ENCODE assay signal across 19 cellular contexts in the genomic region with DNA sequence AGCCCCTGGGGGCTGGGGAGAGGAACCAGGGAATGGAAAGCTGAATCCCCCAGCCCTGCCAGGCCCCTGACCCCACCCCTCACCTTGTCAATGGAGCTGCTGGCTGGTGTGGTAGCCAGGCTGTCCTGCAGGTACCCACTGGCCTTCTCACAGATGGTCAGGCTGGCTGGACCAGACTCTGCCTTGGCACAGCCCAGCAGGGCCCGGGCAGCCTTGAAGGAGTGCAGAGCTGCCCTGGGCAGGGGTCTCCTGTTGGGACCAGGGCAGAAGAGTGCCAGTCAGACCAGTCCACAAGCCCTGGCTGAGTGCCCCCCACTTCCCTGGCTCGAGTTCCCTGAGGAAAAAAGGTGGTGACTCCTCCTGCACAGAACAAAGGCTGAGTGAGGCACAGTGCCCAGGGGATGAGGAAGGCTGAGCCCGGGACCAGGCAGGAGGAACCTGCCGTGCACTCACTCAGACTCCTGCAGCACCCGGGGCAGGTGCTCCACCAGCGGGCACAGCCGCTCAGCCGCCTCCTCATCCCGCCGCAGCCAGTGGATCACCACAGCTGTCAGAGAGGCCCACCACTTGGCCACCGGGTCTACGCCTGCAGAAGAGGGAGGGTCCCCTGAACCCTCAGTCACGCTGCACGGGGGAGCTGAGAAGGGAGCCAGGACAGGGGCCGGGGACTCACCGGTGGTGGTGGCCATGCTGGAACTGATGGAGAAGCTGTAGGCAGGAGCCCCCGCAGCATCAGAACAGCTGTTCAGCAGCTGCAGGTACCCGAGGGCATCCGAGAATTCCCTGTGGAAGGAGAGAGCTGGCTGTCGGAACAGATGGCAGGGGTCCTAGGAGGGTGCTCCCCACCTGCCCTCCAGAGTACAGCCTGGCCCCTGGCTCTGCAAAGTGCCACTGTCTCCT. TPM values are rescaled to one million over a fixed set of nuclear protein-coding genes. Genes with fewer than 3 reads are reported as not detected.
DNase-seq lines count a peak whose midpoint lies in the region; TF ChIP-seq lines count a peak whose summit lies in the region.
"Had no signal": no experiment of that assay in that cellular context is flagged by ENCODE, and none has a peak within 500 bp of the region (broad histone marks: within the 10 kb centered on the region; RNA-seq: fewer than 3 reads in every experiment).

No MANE protein-coding gene starts in this region.

- H3K27me3 Mint-ChIP-seq in chondrocyte (ENCODE audit: low read depth): no peaks in the 10 kb centered on the region
- H3K27me3 Mint-ChIP-seq: CD4-positive, alpha-beta memory T cell had no signal

- H3K9me3 Mint-ChIP-seq in chondrocyte (ENCODE audit: low read depth): no peaks in the 10 kb centered on the region

- no peak overlapping the region for H3K27ac Mint-ChIP-seq in chondrocyte (ENCODE audit: unreplicated experiment)
- H3K27ac Mint-ChIP-seq: activated CD8-positive, alpha-beta T cell treated with anti-CD3 and anti-CD28 coated beads, Interleukin-2, amount 10 ng/mL, durations not matched to agents 7 days and 5 days had no signal

- no peaks in the 10 kb centered on the region for H3K27me3 ChIP-seq in transverse colon
- H3K27me3 ChIP-seq: body of pancreas, SJSA1 had no signal

- intact Hi-C loops in transverse colon (cut with DNase I; ENCODE audit: low total_unique reads): loop anchor here (10.0 kb wide), 1 partner anchor 110 kb away; no protein-coding TSS in a partner anchor

- DNase-seq in DMS 273 (lab: John Stamatoyannopoulos, UW; ENCODE audit: unreplicated experiment) (peak; percentile 79), DMS 273 treated with DMSO at 0.1 percent for 48 hours (lab: John Stamatoyannopoulos, UW) (no peak), NCI-H1694 treated with DMSO at 0.1 percent for 48 hours (lab: John Stamatoyannopoulos, UW) (peak; percentile 62), chondrocyte (ENCODE audit: low spot score) (peak; percentile 91), retina (peak; percentile 40), transverse colon (no peak)
- DNase-seq in stimulated activated CD4-positive, alpha-beta T cell treated with anti-CD3 and anti-CD28 coated beads, Interleukin-1b, Interleukin-23, amount 100 ng/mL, for 48 hours: no peak
- no peak for DNase-seq in stimulated activated CD4-positive, alpha-beta T cell treated with anti-CD3 and anti-CD28 coated beads, Interleukin-4, amount 100 ng/mL, for 4 hours
- DNase-seq: 8988T; activated CD8-positive, alpha-beta T cell treated with anti-CD3 and anti-CD28 coated beads, Interleukin-2, amount 10 ng/mL, durations not matched to agents 7 days and 5 days; activated effector memory CD4-positive, alpha-beta T cell treated with anti-CD3 and anti-CD28 coated beads, Interleukin-2, amount 50 U/mL, for 16 hours; body of pancreas; CD4-positive, alpha-beta memory T cell; effector CD8-positive, alpha-beta T cell; NCI-H2029; NK-92 treated with Interleukin-12 subunit alpha and Interleukin-12 subunit beta, amount 100 ng/mL, for 24 hours; stimulated activated CD4-positive, alpha-beta T cell treated with anti-CD3 and anti-CD28 coated beads, Interleukin-12 subunit alpha, Interleukin-12 subunit beta, amount 100 ng/mL, for 4 hours had no signal

- no peak overlapping the region for H3K4me3 ChIP-seq in transverse colon
- H3K4me3 ChIP-seq: body of pancreas, SJSA1, thoracic aorta had no signal

- TF ChIP-seq POLR2A in transverse colon (IDR thresholded peaks at IDR 0.05): no peak

- no peak for TF ChIP-seq EP300 in transverse colon (IDR thresholded peaks at IDR 0.05; ENCODE audit: low read depth)

- peaks cover 0 to 36% (median 7%) of the 10 kb centered on the region in 4 donors for H3K36me3 ChIP-seq in transverse colon

- no peaks in the 10 kb centered on the region for H3K9me3 ChIP-seq in transverse colon
- H3K9me3 ChIP-seq: body of pancreas, SJSA1, thoracic aorta had no signal

- peaks cover 13% of the 10 kb centered on the region for H3K4me1 Mint-ChIP-seq in chondrocyte (ENCODE audit: low read depth)

- TF ChIP-seq CTCF in chondrocyte (IDR thresholded peaks at IDR 0.05) (no peak), transverse colon (IDR thresholded peaks at IDR 0.05) (no peak)

- peaks cover 2% of the 10 kb centered on the region for H3K36me3 Mint-ChIP-seq in chondrocyte (ENCODE audit: low read depth)

- H3K27ac ChIP-seq in transverse colon: no peak overlapping the region
- H3K27ac ChIP-seq: SJSA1, thoracic aorta had no signal

- 84% methylated on average over 19 of the region's 20 CpGs; no CpG with 5 or more reads in 1 of the 2 donors for whole genome bisulfite sequencing in transverse colon (ENCODE audit: low coverage in 1 of 2), 2 donors

- no peak overlapping the region for H3K4me3 Mint-ChIP-seq in chondrocyte (ENCODE audit: unreplicated experiment)
- H3K4me3 Mint-ChIP-seq: activated CD8-positive, alpha-beta T cell treated with anti-CD3 and anti-CD28 coated beads, Interleukin-2, amount 10 ng/mL, durations not matched to agents 7 days and 5 days; CD4-positive, alpha-beta memory T cell had no signal

- H3K4me1 ChIP-seq in transverse colon: peaks cover 8 to 41% (median 30%) of the 10 kb centered on the region in 4 donors

- in situ Hi-C loops in transverse colon (cut with MboI; ENCODE audit: low pct_ligation_motif_present in 1 of 4, low pct_unique_long_range_greater_than_20kb in 1 of 4, low sequenced_read_pairs in 3 of 4): loop anchor here in 1 of 4 donors (5.0 kb wide), 1 partner anchor 43 kb away; no protein-coding TSS in a partner anchor

RNA-seq across cellular contexts. Expression of gene SREBF1, which starts 22.4 kb away (rescaled TPM):
- total RNA-seq in chondrocyte (22.8 to 26.7 TPM (median 23.4 TPM) in 3 replicates), transverse colon (100 to 1,000 TPM in 3 of 4 donors, 10 to 100 TPM in 1; 45.7 to 206 (median 148) TPM)

Comparison
In these comparisons a context has a peak if more than half of its experiments do, and no peak if none do; other contexts are left out.
1. DNase-seq: peak in DMS 273 (single experiment), NCI-H1694 treated with DMSO at 0.1 percent for 48 hours (single experiment), chondrocyte (single experiment) and retina (single experiment); none in DMS 273 treated with DMSO at 0.1 percent for 48 hours (single experiment), stimulated activated CD4-positive, alpha-beta T cell treated with anti-CD3 and anti-CD28 coated beads, Interleukin-1b, Interleukin-23, amount 100 ng/mL, for 48 hours (single experiment), stimulated activated CD4-positive, alpha-beta T cell treated with anti-CD3 and anti-CD28 coated beads, Interleukin-4, amount 100 ng/mL, for 4 hours (0 of 2) and transverse colon (single experiment).